Comparison of ENCODE assay signal across 24 cellular contexts in the genomic region with DNA sequence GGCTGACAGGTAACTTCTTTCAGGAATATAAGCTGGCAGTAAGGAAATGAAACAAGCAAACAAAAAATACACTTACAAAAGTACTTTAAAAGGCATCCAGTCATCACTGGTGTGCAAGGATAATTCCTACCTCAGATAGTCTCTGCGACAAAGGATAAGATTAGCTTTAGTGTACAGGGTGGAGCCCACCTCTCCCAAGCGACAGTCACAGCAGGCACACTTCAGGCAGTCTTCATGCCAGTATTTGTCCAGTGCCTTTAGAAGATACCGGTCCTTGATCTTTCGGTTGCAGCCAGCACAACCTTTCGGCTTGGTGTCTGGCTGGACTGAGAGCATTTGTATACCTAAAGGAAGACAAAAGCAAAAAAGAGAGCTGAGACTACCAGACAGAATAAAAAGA. TPM values are rescaled to one million over a fixed set of nuclear protein-coding genes. Genes with fewer than 3 reads are reported as not detected.
A peak's percentile ranks its signal among the peaks of the same experiment; 100 is the strongest.
DNase-seq lines count a peak whose midpoint lies in the region; ATAC-seq, FAIRE-seq and TF ChIP-seq lines count a peak whose summit lies in the region.
"Had no signal": no experiment of that assay in that cellular context is flagged by ENCODE, and none has a peak within 500 bp of the region (broad histone marks: within the 10 kb centered on the region; RNA-seq: fewer than 3 reads in every experiment).

No MANE protein-coding gene starts in this region.

- peaks cover 9% of the 10 kb centered on the region for H3K36me3 Mint-ChIP-seq in brain
- H3K36me3 Mint-ChIP-seq in activated CD4-positive, alpha-beta T cell treated with anti-CD3 and anti-CD28 coated beads, Interleukin-2, amount 10 ng/mL, durations not matched to agents 24 days and 14 days (ENCODE audit: low read depth), result no peaks in the 10 kb centered on the region
- H3K36me3 Mint-ChIP-seq in activated T-helper 17 cell treated with anti-CD3 and anti-CD28 coated beads, Interleukin-2, amount 50 U/mL, for 72 hours (ENCODE audit: low read depth), result no peaks in the 10 kb centered on the region
- H3K36me3 Mint-ChIP-seq: activated naive CD8-positive, alpha-beta T cell had no signal

- intact Hi-C loops in pancreas (cut with DNase I), result no loop called here
- intact Hi-C loops in activated CD4-positive, alpha-beta T cell treated with anti-CD3 and anti-CD28 coated beads, Interleukin-2, amount 10 ng/mL, durations not matched to agents 24 days and 14 days (cut with micrococcal nuclease), result no loop called here

- ATAC-seq in pancreas (peak in 3 of 4 donors; percentile 44 to 60 (median 57)), HG03039 (IDR thresholded peaks at IDR 0.05; ENCODE audit: unreplicated experiment) (no peak)
- no peak for ATAC-seq in activated T-helper 17 cell treated with anti-CD3 and anti-CD28 coated beads, Interleukin-2, amount 50 U/mL, for 72 hours (replicated peaks)
- ATAC-seq: heart left ventricle; left cardiac atrium; naive thymus-derived CD8-positive, alpha-beta T cell had no signal

- H3K4me3 Mint-ChIP-seq in brain, result peak overlapping the region in 4 of 5 experiments; percentile 31 to 77 (median 54)
- H3K4me3 Mint-ChIP-seq in activated CD4-positive, alpha-beta T cell treated with anti-CD3 and anti-CD28 coated beads, Interleukin-2, amount 10 ng/mL, durations not matched to agents 24 days and 14 days, result no peak overlapping the region
- H3K4me3 Mint-ChIP-seq in activated T-helper 17 cell treated with anti-CD3 and anti-CD28 coated beads, Interleukin-2, amount 50 U/mL, for 72 hours, result no peak overlapping the region
- H3K4me3 Mint-ChIP-seq: activated naive CD8-positive, alpha-beta T cell; naive thymus-derived CD8-positive, alpha-beta T cell had no signal

- peak overlapping the region; percentile 10 to 81 (median 50) for H3K27ac ChIP-seq in pancreas
- H3K27ac ChIP-seq: BLaER1 treated with 17β-estradiol and CSF1 and Interleukin-3, amounts not matched to agents 10 nM and 100 nM; epithelial cell of prostate; VCaP had no signal

- H3K4me1 Mint-ChIP-seq in brain, result peaks cover 80% of the 10 kb centered on the region
- H3K4me1 Mint-ChIP-seq in activated CD4-positive, alpha-beta T cell treated with anti-CD3 and anti-CD28 coated beads, Interleukin-2, amount 10 ng/mL, durations not matched to agents 24 days and 14 days, result no peaks in the 10 kb centered on the region
- H3K4me1 Mint-ChIP-seq in activated T-helper 17 cell treated with anti-CD3 and anti-CD28 coated beads, Interleukin-2, amount 50 U/mL, for 72 hours, result no peaks in the 10 kb centered on the region

- no peaks in the 10 kb centered on the region for H3K27me3 ChIP-seq in pancreas

- no peaks in the 10 kb centered on the region for H3K4me1 ChIP-seq in pancreas
- H3K4me1 ChIP-seq: BLaER1 treated with 17β-estradiol and CSF1 and Interleukin-3, amounts not matched to agents 10 nM and 100 nM had no signal

- H3K27ac Mint-ChIP-seq in brain, result peak overlapping the region in 4 of 5 experiments; percentile 35 to 78 (median 58)
- no peak overlapping the region for H3K27ac Mint-ChIP-seq in activated CD4-positive, alpha-beta T cell treated with anti-CD3 and anti-CD28 coated beads, Interleukin-2, amount 10 ng/mL, durations not matched to agents 24 days and 14 days
- H3K27ac Mint-ChIP-seq in activated T-helper 17 cell treated with anti-CD3 and anti-CD28 coated beads, Interleukin-2, amount 50 U/mL, for 72 hours, result no peak overlapping the region
- H3K27ac Mint-ChIP-seq: activated naive CD8-positive, alpha-beta T cell; activated T-helper 2 cell treated with anti-CD3 and anti-CD28 coated beads, Interferon-gamma antibody, Interleukin-2, Interleukin-4, amounts not matched to agents 10 μg/mL and 5 μg/mL and 100 μg/mL, durations not matched to agents 14 hours and 24 hours and 36 hours; naive thymus-derived CD8-positive, alpha-beta T cell had no signal

- peaks cover 8% of the 10 kb centered on the region for H3K27me3 Mint-ChIP-seq in brain
- H3K27me3 Mint-ChIP-seq in activated CD4-positive, alpha-beta T cell treated with anti-CD3 and anti-CD28 coated beads, Interleukin-2, amount 10 ng/mL, durations not matched to agents 24 days and 14 days, result peaks cover 14% of the 10 kb centered on the region
- H3K27me3 Mint-ChIP-seq in activated T-helper 17 cell treated with anti-CD3 and anti-CD28 coated beads, Interleukin-2, amount 50 U/mL, for 72 hours, result peaks cover 7% of the 10 kb centered on the region

- H3K9me3 Mint-ChIP-seq in brain, result no peaks in the 10 kb centered on the region
- H3K9me3 Mint-ChIP-seq in activated CD4-positive, alpha-beta T cell treated with anti-CD3 and anti-CD28 coated beads, Interleukin-2, amount 10 ng/mL, durations not matched to agents 24 days and 14 days, result no peaks in the 10 kb centered on the region
- H3K9me3 Mint-ChIP-seq in activated T-helper 17 cell treated with anti-CD3 and anti-CD28 coated beads, Interleukin-2, amount 50 U/mL, for 72 hours, result peaks cover 7% of the 10 kb centered on the region
- H3K9me3 Mint-ChIP-seq: activated T-helper 2 cell treated with anti-CD3 and anti-CD28 coated beads, Interferon-gamma antibody, Interleukin-2, Interleukin-4, amounts not matched to agents 10 μg/mL and 5 μg/mL and 100 μg/mL, durations not matched to agents 14 hours and 24 hours and 36 hours had no signal

- H3K9me3 ChIP-seq in pancreas, result no peaks in the 10 kb centered on the region
- H3K9me3 ChIP-seq: BLaER1 treated with 17β-estradiol and CSF1 and Interleukin-3, amounts not matched to agents 10 nM and 100 nM; heart left ventricle had no signal

- 48 to 54% methylated on average over 5 of the region's 5 CpGs for WGBS in pancreas, 2 donors

- H3K36me3 ChIP-seq in pancreas, result no peaks in the 10 kb centered on the region
- H3K36me3 ChIP-seq: BLaER1 treated with 17β-estradiol and CSF1 and Interleukin-3, amounts not matched to agents 10 nM and 100 nM; heart left ventricle had no signal

- DNase-seq in DMS53 treated with DMSO at 0.1 percent for 48 hours (lab: John Stamatoyannopoulos, UW; ENCODE audit: unreplicated experiment), result peak; percentile 93
- peak; percentile 85 for DNase-seq in NCI-H146 treated with DMSO at 0.1 percent for 48 hours (lab: John Stamatoyannopoulos, UW; ENCODE audit: unreplicated experiment)
- DNase-seq in pancreas, result peak in 1 of 6 donors; percentile 38
- no peak for DNase-seq in activated CD4-positive, alpha-beta T cell treated with anti-CD3 and anti-CD28 coated beads, Interleukin-2, amount 10 ng/mL, durations not matched to agents 24 days and 14 days
- no peak for DNase-seq in iPS-NIHi7 (ENCODE audit: extremely low spot score)
- DNase-seq: activated CD8-positive, alpha-beta memory T cell treated with anti-CD3 and anti-CD28 coated beads, Interleukin-2, amount 50 U/mL, for 4 hours; Calu3; effector CD4-positive, alpha-beta T cell; heart left ventricle; left cardiac atrium; naive thymus-derived CD8-positive, alpha-beta T cell; NCI-H1048; OCI-M1; retina; stimulated activated CD4-positive, alpha-beta T cell treated with anti-CD3 and anti-CD28 coated beads, Interleukin-2, amount 100 ng/mL, for 24 hours had no signal

- H3K4me3 ChIP-seq in pancreas, result peak overlapping the region in 1 of 4 donors; percentile 19
- H3K4me3 ChIP-seq: BLaER1 treated with 17β-estradiol and CSF1 and Interleukin-3, amounts not matched to agents 10 nM and 100 nM; heart left ventricle; smooth muscle cell had no signal

- no peak for FAIRE-seq in pancreas (lab: Jason Lieb, UNC)

- no peak for TF ChIP-seq CTCF in brain (conservative IDR thresholded peaks at IDR 0.05)
- no peak for TF ChIP-seq CTCF in pancreas (IDR thresholded peaks at IDR 0.05)

RNA-seq across cellular contexts. Expression of a gene that starts 5.4 kb away (rescaled TPM):
- polyA plus RNA-seq in brain (ENCODE audit: insufficient read depth, low read depth, low replicate concordance), result 34.7 TPM
- total RNA-seq in pancreas, result 10 to 100 TPM; 11.8 to 36.3 (median 22.0) TPM
- polyA plus RNA-seq in pancreas, result 10 to 100 TPM in 1 of 2 donors, 1 to 10 TPM in 1; 5.0 to 10.8 TPM
- total RNA-seq in activated CD4-positive, alpha-beta T cell treated with anti-CD3 and anti-CD28 coated beads, Interleukin-2, amount 10 ng/mL, durations not matched to agents 24 days and 14 days, result not detected in 2 replicates
- total RNA-seq in activated T-helper 17 cell treated with anti-CD3 and anti-CD28 coated beads, Interleukin-2, amount 50 U/mL, for 72 hours, result not detected
- total RNA-seq: activated T-helper 2 cell treated with anti-CD3 and anti-CD28 coated beads, Interferon-gamma antibody, Interleukin-2, Interleukin-4, amounts not matched to agents 10 μg/mL and 5 μg/mL and 100 μg/mL, durations not matched to agents 14 hours and 24 hours and 36 hours; Calu3; naive thymus-derived CD8-positive, alpha-beta T cell had no signal
- polyA plus RNA-seq: naive thymus-derived CD8-positive, alpha-beta T cell had no signal

Comparison
In these comparisons a context has a peak if more than half of its experiments do, and no peak if none do; other contexts are left out.
1. DNase-seq: peak in DMS53 treated with DMSO at 0.1 percent for 48 hours (single experiment) and NCI-H146 treated with DMSO at 0.1 percent for 48 hours (single experiment); none in activated CD4-positive, alpha-beta T cell treated with anti-CD3 and anti-CD28 coated beads, Interleukin-2, amount 10 ng/mL, durations not matched to agents 24 days and 14 days (single experiment) and iPS-NIHi7 (single experiment).
2. H3K27ac Mint-ChIP-seq: peak in brain (4 of 5); none in activated CD4-positive, alpha-beta T cell treated with anti-CD3 and anti-CD28 coated beads, Interleukin-2, amount 10 ng/mL, durations not matched to agents 24 days and 14 days (single experiment) and activated T-helper 17 cell treated with anti-CD3 and anti-CD28 coated beads, Interleukin-2, amount 50 U/mL, for 72 hours (single experiment).
3. H3K4me3 Mint-ChIP-seq: peak in brain (4 of 5); none in activated CD4-positive, alpha-beta T cell treated with anti-CD3 and anti-CD28 coated beads, Interleukin-2, amount 10 ng/mL, durations not matched to agents 24 days and 14 days (single experiment) and activated T-helper 17 cell treated with anti-CD3 and anti-CD28 coated beads, Interleukin-2, amount 50 U/mL, for 72 hours (single experiment).
4. ATAC-seq: peak in pancreas (3 of 4); none in HG03039 (single experiment) and activated T-helper 17 cell treated with anti-CD3 and anti-CD28 coated beads, Interleukin-2, amount 50 U/mL, for 72 hours (single experiment).
5. RNA of a gene that starts 5.4 kb away (total RNA-seq): 11.8 to 36.3 TPM in pancreas; not detected in activated CD4-positive, alpha-beta T cell treated with anti-CD3 and anti-CD28 coated beads, Interleukin-2, amount 10 ng/mL, durations not matched to agents 24 days and 14 days and not detected in activated T-helper 17 cell treated with anti-CD3 and anti-CD28 coated beads, Interleukin-2, amount 50 U/mL, for 72 hours; every median in the first group is over 10 times any median in the second.